In genomic region chr5:105680858-105681257, GRCh38 we compare ENCODE assay signal across 18 cellular contexts.
"Had no signal": no experiment of that assay in that cellular context is flagged by ENCODE, and none has a peak within 500 bp of the region (broad histone marks: within the 10 kb centered on the region; RNA-seq: fewer than 3 reads in every experiment).

No MANE protein-coding gene starts in this region.

- H3K27ac ChIP-seq: SJSA1 had no signal

- H3K4me3 ChIP-seq: SJSA1 had no signal

- ATAC-seq: activated CD4-positive, CD25-positive, alpha-beta regulatory T cell treated with anti-CD3 and anti-CD28 coated beads, Interleukin-2, amount 50 U/mL, for 24 hours; activated CD8-positive, alpha-beta T cell treated with anti-CD3 and anti-CD28 coated beads for 36 hours had no signal

- H3K36me3 ChIP-seq: SJSA1 had no signal

- H3K9me3 ChIP-seq: SJSA1 had no signal

- H3K4me1 ChIP-seq: SJSA1 had no signal

- H3K27me3 ChIP-seq: SJSA1 had no signal

- DNase-seq: activated CD4-positive, alpha-beta T cell treated with anti-CD3 and anti-CD28 coated beads for 4 hours; activated CD8-positive, alpha-beta memory T cell treated with anti-CD3 and anti-CD28 coated beads, Interleukin-2, amount 50 U/mL, for 4 hours; activated CD8-positive, alpha-beta T cell treated with anti-CD3 and anti-CD28 coated beads for 36 hours; activated naive CD4-positive, alpha-beta T cell treated with anti-CD3 and anti-CD28 coated beads, Interleukin-2, amount 50 U/mL, for 16 hours; activated naive CD8-positive, alpha-beta T cell treated with anti-CD3 and anti-CD28 coated beads, Interleukin-2, amount 10 ng/mL, durations not matched to agents 7 days and 5 days; aorta; central memory CD4-positive, alpha-beta T cell; IMR-90; KG1; NCI-H1092; NCI-H2029 treated with DMSO at 0.1 percent for 48 hours; NCI-H446; NCI-H526; NCI-H774; SHP77; SW 1271 had no signal
